ENCODE assay signal across 8 cellular contexts in the genomic region with DNA sequence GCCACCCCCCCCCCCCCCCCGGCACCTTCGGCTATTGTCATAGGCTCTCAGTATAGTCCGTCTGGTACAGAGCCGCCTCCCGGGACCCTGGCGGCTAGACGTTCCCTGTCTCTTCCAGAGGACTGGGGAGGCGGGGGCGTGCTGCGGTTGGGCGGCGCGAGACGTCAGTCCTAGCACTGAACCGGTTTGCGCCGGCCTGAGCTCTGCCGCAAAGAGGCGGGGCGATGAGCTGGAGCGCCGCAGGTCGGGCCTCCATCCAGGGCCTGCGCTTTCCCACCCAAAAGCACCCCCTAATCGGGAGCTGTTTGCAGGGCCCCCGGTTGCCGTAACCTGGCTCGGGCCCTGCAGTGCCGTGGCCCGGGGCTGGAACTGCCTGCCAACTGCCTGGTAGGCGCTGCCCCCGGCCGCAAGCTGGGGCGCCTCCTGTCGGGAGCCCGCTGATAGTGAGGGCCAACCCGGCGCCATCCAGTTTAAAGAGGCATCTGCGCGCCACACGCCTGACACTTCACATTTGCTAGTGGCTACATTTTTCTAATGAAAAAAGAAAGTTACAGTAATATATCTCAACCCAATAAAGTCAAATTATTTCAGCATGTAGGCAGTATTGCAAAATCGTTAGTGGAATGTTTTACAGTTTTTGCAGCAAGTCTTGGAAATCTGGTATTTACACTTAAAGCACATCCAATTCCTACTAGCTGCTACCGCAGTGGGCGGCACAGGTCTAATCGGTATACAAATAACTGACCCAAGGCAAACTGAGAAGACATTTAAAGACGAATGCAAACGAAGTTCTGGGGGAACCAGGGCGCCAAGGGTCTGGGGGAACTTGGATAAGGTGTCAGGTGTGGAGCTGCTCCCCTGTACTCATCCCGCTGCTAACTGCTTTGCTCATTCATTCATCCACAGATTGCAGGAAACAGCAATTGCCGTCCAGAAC. TPM values are rescaled to one million over a fixed set of nuclear protein-coding genes. Genes with fewer than 3 reads are reported as not detected.
DNase-seq lines count a peak whose midpoint lies in the region; ATAC-seq and TF ChIP-seq lines count a peak whose summit lies in the region.

No MANE protein-coding gene starts in this region.

- H3K27me3 Mint-ChIP-seq in T-helper 1 cell treated with Interleukin-12 subunit alpha and Interleukin-12 subunit beta and Interleukin-4 antibody, amounts not matched to agents 30 μg/mL and 1 μg/mL, for 36 hours (ENCODE audit: low read depth): peaks cover under 1% of the 10 kb centered on the region

- peaks cover 24% of the 10 kb centered on the region for H3K4me1 Mint-ChIP-seq in T-helper 1 cell treated with Interleukin-12 subunit alpha and Interleukin-12 subunit beta and Interleukin-4 antibody, amounts not matched to agents 30 μg/mL and 1 μg/mL, for 36 hours (ENCODE audit: low read depth)

- peak; percentile 85 for ATAC-seq in HG02678 (IDR thresholded peaks at IDR 0.05; ENCODE audit: unreplicated experiment)

- no peaks in the 10 kb centered on the region for H3K36me3 ChIP-seq in skeletal muscle satellite cell (ENCODE audit: insufficient read depth, low read length)

- H3K27ac Mint-ChIP-seq in T-helper 1 cell treated with Interleukin-12 subunit alpha and Interleukin-12 subunit beta and Interleukin-4 antibody, amounts not matched to agents 30 μg/mL and 1 μg/mL, for 36 hours: peak overlapping the region; percentile 74

- peaks cover 4% of the 10 kb centered on the region for H3K36me3 Mint-ChIP-seq in T-helper 1 cell treated with Interleukin-12 subunit alpha and Interleukin-12 subunit beta and Interleukin-4 antibody, amounts not matched to agents 30 μg/mL and 1 μg/mL, for 36 hours (ENCODE audit: low read depth)

- no peaks in the 10 kb centered on the region for H3K9me3 Mint-ChIP-seq in T-helper 1 cell treated with Interleukin-12 subunit alpha and Interleukin-12 subunit beta and Interleukin-4 antibody, amounts not matched to agents 30 μg/mL and 1 μg/mL, for 36 hours

- TF ChIP-seq CTCF in GM12875 (IDR thresholded peaks at IDR 0.05; ENCODE audit: borderline replicate concordance, insufficient read depth, low read depth, low read length) (peak; percentile 89), astrocyte of the cerebellum (IDR thresholded peaks at IDR 0.05; ENCODE audit: low read depth, low read length, missing control alignments) (peak; percentile 88)

- peak overlapping the region; percentile 94 for H3K9ac ChIP-seq in skeletal muscle satellite cell (ENCODE audit: low read depth, low read length)

- DNase-seq in NCI-H1417 treated with DMSO at 0.1 percent for 48 hours (lab: John Stamatoyannopoulos, UW) (peak; percentile 80), astrocyte of the cerebellum (ENCODE audit: low read depth) (peak; percentile 96), iPS DF 4.7 (ENCODE audit: extremely low read depth, low spot score) (peak; percentile 62), AG08396 (ENCODE audit: low spot score) (no peak)

- H3K4me3 Mint-ChIP-seq in T-helper 1 cell treated with Interleukin-12 subunit alpha and Interleukin-12 subunit beta and Interleukin-4 antibody, amounts not matched to agents 30 μg/mL and 1 μg/mL, for 36 hours: peak overlapping the region; percentile 76

- in situ Hi-C loops in astrocyte of the cerebellum (cut with HindIII; ENCODE audit: low sequenced_read_pairs): no loop called here

- H3K27me3 ChIP-seq in skeletal muscle satellite cell (ENCODE audit: control insufficient read depth, insufficient read depth, low read length): no peaks in the 10 kb centered on the region

- H3K9me3 ChIP-seq in skeletal muscle satellite cell (replicated peaks; ENCODE audit: low read length): no peaks in the 10 kb centered on the region

- peak overlapping the region; percentile 66 for H3K4me3 ChIP-seq in GM12875 (ENCODE audit: low read depth, low read length)
- peak overlapping the region; percentile 51 for H3K4me3 ChIP-seq in astrocyte of the cerebellum (ENCODE audit: low read depth, low read length)
- peak overlapping the region; percentile 81 for H3K4me3 ChIP-seq in skeletal muscle satellite cell (ENCODE audit: low read length)

- peak overlapping the region; percentile 89 for H3K4me2 ChIP-seq in skeletal muscle satellite cell (ENCODE audit: low read length)

- peaks cover 18% of the 10 kb centered on the region for H3K4me1 ChIP-seq in skeletal muscle satellite cell (ENCODE audit: control insufficient read depth, insufficient read depth, low read length)

RNA-seq across cellular contexts. Expression of gene USP22, which starts 0.8 kb away (rescaled TPM):
- 188 and 192 TPM in 2 replicates for total RNA-seq in skeletal muscle satellite cell (2012; rRNA removed)
